Comparison of ENCODE assay signal across 17 cellular contexts in the genomic region with DNA sequence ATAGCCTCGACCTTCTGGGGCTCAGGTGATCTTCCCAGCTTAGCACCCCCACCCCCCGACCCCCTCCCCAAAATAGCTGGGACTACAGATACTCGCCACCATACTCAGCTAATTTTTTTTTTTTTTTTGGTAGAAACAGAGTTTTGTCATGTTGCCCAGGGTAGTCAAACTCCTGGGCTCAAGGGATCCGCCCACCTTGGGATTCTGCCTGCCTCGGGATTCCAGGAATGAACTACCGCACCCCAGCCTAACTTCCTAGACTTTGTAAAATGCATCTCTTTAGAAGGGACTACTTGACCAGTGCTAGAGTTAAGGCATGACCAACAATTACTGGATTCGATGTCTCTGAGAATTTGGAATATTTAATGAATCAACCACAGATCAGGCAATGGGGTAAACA.
DNase-seq lines count a peak whose midpoint lies in the region; ATAC-seq and TF ChIP-seq lines count a peak whose summit lies in the region.
"Had no signal": no experiment of that assay in that cellular context is flagged by ENCODE, and none has a peak within 500 bp of the region (broad histone marks: within the 10 kb centered on the region; RNA-seq: fewer than 3 reads in every experiment).

No MANE protein-coding gene starts in this region.

- H3K4me1 ChIP-seq in heart right ventricle (peaks cover 0 to 54% (median 35%) of the 10 kb centered on the region in 9 donors), right atrium auricular region (peaks cover 0 to 25% of the 10 kb centered on the region in 2 donors), uterus (peaks cover 0 to 22% of the 10 kb centered on the region in 2 donors), colonic mucosa (peaks cover 5% of the 10 kb centered on the region)
- peaks cover 53 to 75% of the 10 kb centered on the region in 2 donors for H3K4me1 ChIP-seq in naive thymus-derived CD4-positive, alpha-beta T cell (ENCODE audit: control insufficient read depth in 2 of 2, insufficient read depth in 2 of 2, low read length in 2 of 2)

- H3K27me3 ChIP-seq in heart right ventricle (no peaks in the 10 kb centered on the region), right atrium auricular region (no peaks in the 10 kb centered on the region), uterus (no peaks in the 10 kb centered on the region), colonic mucosa (no peaks in the 10 kb centered on the region)
- no peaks in the 10 kb centered on the region for H3K27me3 ChIP-seq in naive thymus-derived CD4-positive, alpha-beta T cell (ENCODE audit: control insufficient read depth in 2 of 2, insufficient read depth in 2 of 2, low read length in 2 of 2)
- H3K27me3 ChIP-seq: hepatocyte had no signal

- no peak for TF ChIP-seq CTCF in heart right ventricle (IDR thresholded peaks at IDR 0.05)
- no peak for TF ChIP-seq CTCF in right atrium auricular region (IDR thresholded peaks at IDR 0.05)
- no peak for TF ChIP-seq CTCF in uterus (IDR thresholded peaks at IDR 0.05)
- no peak for TF ChIP-seq CTCF in colonic mucosa (IDR thresholded peaks at IDR 0.05)

- H3K27ac Mint-ChIP-seq in activated naive CD8-positive, alpha-beta T cell treated with anti-CD3 and anti-CD28 coated beads for 36 hours, result peak overlapping the region; percentile 86
- peak overlapping the region; percentile 56 to 94 (median 88) for H3K27ac Mint-ChIP-seq in naive thymus-derived CD4-positive, alpha-beta T cell

- intact Hi-C loops in heart right ventricle (cut with DNase I), result loop anchor here in 4 of 10 donors (5.0 to 10.0 kb wide), 3 partner anchors 80 to 85 kb away; a partner anchor contains a TSS
- intact Hi-C loops in naive thymus-derived CD4-positive, alpha-beta T cell (cut with micrococcal nuclease), result loop anchor here in 1 of 2 donors (1.0 to 5.0 kb wide), 4 partner anchors 7 to 85 kb away; a partner anchor contains a TSS
- intact Hi-C loops in uterus (cut with DNase I; ENCODE audit: low total_unique reads), result no loop called here
- intact Hi-C loops in colonic mucosa (cut with DNase I), result loop anchor here (5.0 kb wide), 1 partner anchor 85 kb away; a partner anchor contains a TSS

- no peak for TF ChIP-seq POLR2A in uterus (IDR thresholded peaks at IDR 0.05)

- H3K4me3 ChIP-seq in heart right ventricle (no peak overlapping the region), right atrium auricular region (no peak overlapping the region), uterus (no peak overlapping the region), colonic mucosa (no peak overlapping the region)
- H3K4me3 ChIP-seq in naive thymus-derived CD4-positive, alpha-beta T cell (ENCODE audit: low read length), result peak overlapping the region; percentile 8
- H3K4me3 ChIP-seq: hepatocyte, psoas muscle had no signal

- CTCF ChIA-PET in naive thymus-derived CD4-positive, alpha-beta T cell (lab: Charles Lee), result interaction anchor here (0.6 kb wide), 1 partner anchor 175 kb away, joined by 3 read pairs; no protein-coding TSS in a partner anchor

- H3K27ac ChIP-seq in heart right ventricle (peak overlapping the region in 7 of 10 donors; percentile 3 to 63 (median 27)), right atrium auricular region (no peak overlapping the region), uterus (peak overlapping the region; percentile 62 to 78), colonic mucosa (no peak overlapping the region), caudate nucleus (ENCODE audit: low read depth, low read length) (no peak overlapping the region)
- H3K27ac ChIP-seq in naive thymus-derived CD4-positive, alpha-beta T cell (ENCODE audit: low read depth, low read length), result peak overlapping the region; percentile 54
- H3K27ac ChIP-seq: hepatocyte, psoas muscle, VCaP had no signal

- H3K36me3 Mint-ChIP-seq in activated naive CD8-positive, alpha-beta T cell treated with anti-CD3 and anti-CD28 coated beads for 36 hours, result peaks cover 50% of the 10 kb centered on the region
- peaks cover 13 to 50% (median 23%) of the 10 kb centered on the region in 5 donors for H3K36me3 Mint-ChIP-seq in naive thymus-derived CD4-positive, alpha-beta T cell

- peaks cover 41% of the 10 kb centered on the region for H3K4me1 Mint-ChIP-seq in activated naive CD8-positive, alpha-beta T cell treated with anti-CD3 and anti-CD28 coated beads for 36 hours
- H3K4me1 Mint-ChIP-seq in naive thymus-derived CD4-positive, alpha-beta T cell, result peaks cover 48 to 94% (median 92%) of the 10 kb centered on the region in 7 donors

- no peaks in the 10 kb centered on the region for H3K9me3 Mint-ChIP-seq in activated naive CD8-positive, alpha-beta T cell treated with anti-CD3 and anti-CD28 coated beads for 36 hours
- H3K9me3 Mint-ChIP-seq in naive thymus-derived CD4-positive, alpha-beta T cell, result peaks cover 0 to 5% (median 0%) of the 10 kb centered on the region in 11 donors

- 74% methylated on average over 7 of the region's 7 CpGs for WGBS in heart right ventricle, 2 donors

- H3K36me3 ChIP-seq in heart right ventricle (no peaks in the 10 kb centered on the region), right atrium auricular region (no peaks in the 10 kb centered on the region), uterus (no peaks in the 10 kb centered on the region), colonic mucosa (peaks cover 3% of the 10 kb centered on the region)
- H3K36me3 ChIP-seq in naive thymus-derived CD4-positive, alpha-beta T cell (ENCODE audit: control insufficient read depth in 2 of 3, insufficient read depth in 3 of 3, low read length in 3 of 3), result no peaks in the 10 kb centered on the region

- H3K4me3 Mint-ChIP-seq in activated naive CD8-positive, alpha-beta T cell treated with anti-CD3 and anti-CD28 coated beads for 36 hours, result peak overlapping the region; percentile 19
- H3K4me3 Mint-ChIP-seq in naive thymus-derived CD4-positive, alpha-beta T cell, result peak overlapping the region; percentile 29 to 85 (median 72)

- DNase-seq in heart right ventricle, result no peak
- no peak for DNase-seq in right atrium auricular region (ENCODE audit: low spot score)
- no peak for DNase-seq in activated naive CD8-positive, alpha-beta T cell treated with anti-CD3 and anti-CD28 coated beads for 36 hours
- no peak for DNase-seq in naive thymus-derived CD4-positive, alpha-beta T cell
- peak in 1 of 2 donors; percentile 35 for DNase-seq in uterus
- no peak for DNase-seq in colonic mucosa
- no peak for DNase-seq in caudate nucleus (lab: John Stamatoyannopoulos, UW)
- DNase-seq: cortex of kidney, erythroblast, Karpas-422, kidney glomerular epithelial cell, NCI-H146, OCI-M1 had no signal

- no peak for ATAC-seq in heart right ventricle
- no peak for ATAC-seq in naive thymus-derived CD4-positive, alpha-beta T cell
- no peak for ATAC-seq in HG02884 (IDR thresholded peaks at IDR 0.05; ENCODE audit: unreplicated experiment)

- H3K9ac ChIP-seq in colonic mucosa (ENCODE audit: low read depth in 2 of 2, low read length in 2 of 2), result no peak overlapping the region

- H3K27me3 Mint-ChIP-seq in activated naive CD8-positive, alpha-beta T cell treated with anti-CD3 and anti-CD28 coated beads for 36 hours, result no peaks in the 10 kb centered on the region
- H3K27me3 Mint-ChIP-seq in naive thymus-derived CD4-positive, alpha-beta T cell, result no peaks in the 10 kb centered on the region

- H3K9me3 ChIP-seq in heart right ventricle, result no peaks in the 10 kb centered on the region
- H3K9me3 ChIP-seq in right atrium auricular region, result no peaks in the 10 kb centered on the region
- no peaks in the 10 kb centered on the region for H3K9me3 ChIP-seq in naive thymus-derived CD4-positive, alpha-beta T cell (ENCODE audit: control insufficient read depth in 2 of 3, low read length in 3 of 3)
- no peaks in the 10 kb centered on the region for H3K9me3 ChIP-seq in uterus
- no peaks in the 10 kb centered on the region for H3K9me3 ChIP-seq in colonic mucosa
- H3K9me3 ChIP-seq: psoas muscle had no signal

- POLR2A ChIA-PET in naive thymus-derived CD4-positive, alpha-beta T cell (lab: Charles Lee), result interaction anchor here (0.8 kb wide), 1 partner anchor 11 kb away, joined by 3 read pairs; no protein-coding TSS in a partner anchor

Comparison
In these comparisons a context has a peak if more than half of its experiments do, and no peak if none do; other contexts are left out.
1. H3K27ac ChIP-seq: peak in heart right ventricle (7 of 10), naive thymus-derived CD4-positive, alpha-beta T cell (single experiment) and uterus (2 of 2); none in right atrium auricular region (0 of 2), colonic mucosa (single experiment) and caudate nucleus (single experiment).